In genomic region chr11:16917941-16918340, GRCh38 we compare ENCODE assay signal across 21 cellular contexts.
A peak's percentile ranks its signal among the peaks of the same experiment; 100 is the strongest.
DNase-seq lines count a peak whose midpoint lies in the region; TF ChIP-seq lines count a peak whose summit lies in the region.
"Had no signal": no experiment of that assay in that cellular context is flagged by ENCODE, and none has a peak within 500 bp of the region (broad histone marks: within the 10 kb centered on the region; RNA-seq: fewer than 3 reads in every experiment).

No MANE protein-coding gene starts in this region.

- H3K9ac ChIP-seq in endodermal cell (ENCODE audit: extremely low read depth, low read length, poor library complexity, severe bottlenecking), result no peak overlapping the region
- H3K9ac ChIP-seq in MM.1S (ENCODE audit: low read length), result no peak overlapping the region
- H3K9ac ChIP-seq: BLaER1 had no signal

- H3K36me3 Mint-ChIP-seq in Calu3 (ENCODE audit: insufficient read depth, unreplicated experiment), result peaks cover 51% of the 10 kb centered on the region
- peaks cover 7% of the 10 kb centered on the region for H3K36me3 Mint-ChIP-seq in endodermal cell (ENCODE audit: low read depth)
- H3K36me3 Mint-ChIP-seq: IgD-negative memory B cell had no signal

- H3K9me3 ChIP-seq in endodermal cell (ENCODE audit: control insufficient read depth, low read length), result no peaks in the 10 kb centered on the region
- no peaks in the 10 kb centered on the region for H3K9me3 ChIP-seq in MM.1S (replicated peaks; ENCODE audit: insufficient read depth, low read length)
- H3K9me3 ChIP-seq: sigmoid colon had no signal

- H3K4me3 Mint-ChIP-seq in Calu3 (ENCODE audit: low read depth, unreplicated experiment) (peak overlapping the region; percentile 45), endodermal cell (no peak overlapping the region)
- H3K4me3 Mint-ChIP-seq: activated CD8-positive, alpha-beta T cell treated with anti-CD3 and anti-CD28 coated beads, Interleukin-2, amount 10 ng/mL, durations not matched to agents 7 days and 5 days; IgD-negative memory B cell; naive thymus-derived CD4-positive, alpha-beta T cell had no signal

- H3F3A ChIP-seq in MM.1S (ENCODE audit: insufficient read depth, low read length), result no peaks in the 10 kb centered on the region

- no peaks in the 10 kb centered on the region for H3K9me2 ChIP-seq in MM.1S (replicated peaks; ENCODE audit: insufficient read depth, low read length)

- no peak overlapping the region for H3K4me3 ChIP-seq in epithelial cell of esophagus (ENCODE audit: low read length)
- no peak overlapping the region for H3K4me3 ChIP-seq in endodermal cell (ENCODE audit: low read length)
- no peak overlapping the region for H3K4me3 ChIP-seq in MM.1S (ENCODE audit: low read length)
- H3K4me3 ChIP-seq: BLaER1, sigmoid colon had no signal

- TSS peak; percentile 1 for BruUV-seq in Calu3 (replicated peaks; lab: Mats Ljungman, UMichigan)

- 88 to 95% methylated on average over 4 of the region's 4 CpGs for WGBS in endodermal cell (ENCODE audit: insufficient coverage in 1 of 2, insufficient read length in 1 of 2), 2 experiments

- CTCF ChIA-PET in Calu3 (lab: Charles Lee) (interaction anchor here (0.7 to 2.5 kb wide), 8 partner anchors 15 to 213 kb away, joined by 3 to 13 read pairs (median 6); no protein-coding TSS in a partner anchor), RWPE1 (lab: Yijun Ruan, JAX) (interaction anchor here (1.2 kb wide), 1 partner anchor 36 kb away, joined by 3 read pairs; no protein-coding TSS in a partner anchor)

- peaks cover 84% of the 10 kb centered on the region for H3K4me1 Mint-ChIP-seq in Calu3 (ENCODE audit: low read depth, unreplicated experiment)
- peaks cover 25% of the 10 kb centered on the region for H3K4me1 Mint-ChIP-seq in endodermal cell
- H3K4me1 Mint-ChIP-seq: naive thymus-derived CD4-positive, alpha-beta T cell had no signal

- H3K4me1 ChIP-seq in endodermal cell (ENCODE audit: control insufficient read depth, insufficient read depth, low read length) (no peaks in the 10 kb centered on the region), MM.1S (ENCODE audit: low read length) (peaks cover 24% of the 10 kb centered on the region)
- H3K4me1 ChIP-seq: sigmoid colon had no signal

- no peaks in the 10 kb centered on the region for H4K20me1 ChIP-seq in MM.1S (ENCODE audit: insufficient read depth, low read length)
- H4K20me1 ChIP-seq: BLaER1 had no signal

- H3K27ac Mint-ChIP-seq in Calu3 (ENCODE audit: unreplicated experiment) (peak overlapping the region; percentile 94), endodermal cell (no peak overlapping the region)
- H3K27ac Mint-ChIP-seq: activated CD8-positive, alpha-beta T cell treated with anti-CD3 and anti-CD28 coated beads, Interleukin-2, amount 10 ng/mL, durations not matched to agents 7 days and 5 days; IgD-negative memory B cell; naive thymus-derived CD4-positive, alpha-beta T cell had no signal

- H3K4me2 ChIP-seq in MM.1S (ENCODE audit: low read depth, low read length), result no peak overlapping the region
- H3K4me2 ChIP-seq: BLaER1 had no signal

- no peak overlapping the region for H3K27ac ChIP-seq in RWPE1
- H3K27ac ChIP-seq in endodermal cell (ENCODE audit: low read depth, low read length), result no peak overlapping the region
- no peak overlapping the region for H3K27ac ChIP-seq in MM.1S (ENCODE audit: low read length)
- H3K27ac ChIP-seq: BLaER1, sigmoid colon had no signal

- intact Hi-C loops in Calu3 (cut with micrococcal nuclease; ENCODE audit: unreplicated experiment), result loop anchor here (2.0 kb wide), 2 partner anchors 15 to 35 kb away; no protein-coding TSS in a partner anchor

- H3K27me3 ChIP-seq in endodermal cell (ENCODE audit: control insufficient read depth, insufficient read depth, low read length, poor library complexity, severe bottlenecking) (peaks cover 13% of the 10 kb centered on the region), MM.1S (replicated peaks; ENCODE audit: insufficient read depth, low read length) (no peaks in the 10 kb centered on the region)
- H3K27me3 ChIP-seq: sigmoid colon had no signal

- no peaks in the 10 kb centered on the region for H3K36me3 ChIP-seq in endodermal cell (ENCODE audit: control insufficient read depth, insufficient read depth, low read length)
- H3K36me3 ChIP-seq in MM.1S (replicated peaks; ENCODE audit: insufficient read depth, low read length), result no peaks in the 10 kb centered on the region
- H3K36me3 ChIP-seq: BLaER1, sigmoid colon had no signal

- no peak for TF ChIP-seq CTCF in Calu3 (IDR thresholded peaks at IDR 0.05; ENCODE audit: unreplicated experiment)
- no peak for TF ChIP-seq CTCF in RWPE1 (conservative IDR thresholded peaks at IDR 0.05; ENCODE audit: low read depth)
- no peak for TF ChIP-seq CTCF in epithelial cell of esophagus (IDR thresholded peaks at IDR 0.05; ENCODE audit: insufficient read depth, low read depth, low read length, missing control alignments)
- no peak for TF ChIP-seq CTCF in endodermal cell (conservative IDR thresholded peaks at IDR 0.05)
- TF ChIP-seq CTCF in MM.1S (IDR thresholded peaks at IDR 0.05; ENCODE audit: low read length), result no peak

- no peak overlapping the region for H2AFZ ChIP-seq in MM.1S (ENCODE audit: low read length)

- H3K79me2 ChIP-seq in MM.1S (ENCODE audit: low read length), result peaks cover 89% of the 10 kb centered on the region

- H3K9me3 Mint-ChIP-seq in Calu3 (ENCODE audit: low read depth, unreplicated experiment) (no peaks in the 10 kb centered on the region), endodermal cell (peaks cover 4% of the 10 kb centered on the region)
- H3K9me3 Mint-ChIP-seq: IgD-negative memory B cell had no signal

- peak; percentile 26 for DNase-seq in Calu3
- peak; percentile 83 for DNase-seq in RWPE1 (ENCODE audit: low spot score)
- DNase-seq in epithelial cell of esophagus (ENCODE audit: low read depth), result peak; percentile 91
- peak; percentile 37 for DNase-seq in non-pigmented ciliary epithelial cell (ENCODE audit: low read depth)
- no peak for DNase-seq in NCI-H2196 treated with DMSO at 0.1 percent for 48 hours (lab: John Stamatoyannopoulos, UW; ENCODE audit: unreplicated experiment)
- DNase-seq in endodermal cell, result no peak
- no peak for DNase-seq in nucleus accumbens (lab: John Stamatoyannopoulos, UW)
- no peak for DNase-seq in MM.1S
- DNase-seq: activated CD8-positive, alpha-beta T cell treated with anti-CD3 and anti-CD28 coated beads, Interleukin-2, amount 10 ng/mL, durations not matched to agents 7 days and 5 days; activated gamma-delta T cell treated with Interleukin-2 at 50 U/mL for 16 hours; central memory CD4-positive, alpha-beta T cell; GOT3; left cardiac atrium; mesendoderm; naive thymus-derived CD4-positive, alpha-beta T cell; NCI-H2171 treated with DMSO at 0.1 percent for 48 hours; SHP77 treated with DMSO at 0.1 percent for 48 hours; sigmoid colon; SW 1271 had no signal

- POLR2A ChIA-PET in RWPE1 (lab: Yijun Ruan, JAX; ENCODE audit: low non-redundant PET), result no interaction called here

- H3K27me3 Mint-ChIP-seq in Calu3 (ENCODE audit: unreplicated experiment), result no peaks in the 10 kb centered on the region
- peaks cover 7% of the 10 kb centered on the region for H3K27me3 Mint-ChIP-seq in endodermal cell (ENCODE audit: insufficient read depth)
- H3K27me3 Mint-ChIP-seq: IgD-negative memory B cell had no signal

Comparison
In these comparisons a context has a peak if more than half of its experiments do, and no peak if none do; other contexts are left out.
1. DNase-seq: peak in Calu3 (single experiment), RWPE1 (single experiment), epithelial cell of esophagus (single experiment) and non-pigmented ciliary epithelial cell (single experiment); none in NCI-H2196 treated with DMSO at 0.1 percent for 48 hours (single experiment), endodermal cell (single experiment), nucleus accumbens (0 of 56) and MM.1S (single experiment).